In genomic region chr3:196339493-196340254, GRCh38 we compare ENCODE assay signal across 14 cellular contexts. TPM values are rescaled to one million over a fixed set of nuclear protein-coding genes. Genes with fewer than 3 reads are reported as not detected.
DNase-seq lines count a peak whose midpoint lies in the region; ATAC-seq, FAIRE-seq and TF ChIP-seq lines count a peak whose summit lies in the region.
"Had no signal": no experiment of that assay in that cellular context is flagged by ENCODE, and none has a peak within 500 bp of the region (broad histone marks: within the 10 kb centered on the region; RNA-seq: fewer than 3 reads in every experiment).

No MANE protein-coding gene starts in this region.

- DNase-seq in activated CD4-positive, alpha-beta T cell treated with anti-CD3 and anti-CD28 coated beads for 36 hours = peak; percentile 25
- no peak for DNase-seq in activated CD4-positive, alpha-beta T cell treated with anti-CD3 and anti-CD28 coated beads, Interleukin-2, amount 50 U/mL, for 4 hours
- DNase-seq in RWPE2 (ENCODE audit: low spot score) (no peak), fibroblast of lung (ENCODE audit: low read depth in 2 of 2) (peak; percentile 67 to 73), urothelium cell line (ENCODE audit: low spot score) (peak; percentile 19), right atrium auricular region (ENCODE audit: low spot score) (no peak)
- DNase-seq in activated effector memory CD4-positive, alpha-beta T cell treated with Interleukin-2 at 50 U/mL for 16 hours = no peak
- DNase-seq: activated T-cell treated with anti-CD3 and anti-CD28 coated beads, Interleukin-2, amount 50 U/mL, for 72 hours; NCI-H146; sigmoid colon had no signal

- peaks cover 48% of the 10 kb centered on the region for H3K4me1 ChIP-seq in RWPE2 (ENCODE audit: insufficient read depth, poor library complexity, severe bottlenecking)
- H3K4me1 ChIP-seq in fibroblast of lung (ENCODE audit: control insufficient read depth, extremely low read depth, insufficient read depth, low read length) = no peaks in the 10 kb centered on the region
- H3K4me1 ChIP-seq in right atrium auricular region = no peaks in the 10 kb centered on the region
- H3K4me1 ChIP-seq: sigmoid colon, vagina had no signal

- no peak overlapping the region for H2AFZ ChIP-seq in fibroblast of lung (ENCODE audit: low read length)

- no peaks in the 10 kb centered on the region for H3K27me3 Mint-ChIP-seq in activated CD4-positive, alpha-beta T cell treated with anti-CD3 and anti-CD28 coated beads for 36 hours

- H3K79me2 ChIP-seq in fibroblast of lung (ENCODE audit: control insufficient read depth, insufficient read depth, low read length) = no peaks in the 10 kb centered on the region

- no peaks in the 10 kb centered on the region for H3K36me3 Mint-ChIP-seq in activated CD4-positive, alpha-beta T cell treated with anti-CD3 and anti-CD28 coated beads for 36 hours (ENCODE audit: low read depth)

- TF ChIP-seq CTCF in RWPE2 (IDR thresholded peaks at IDR 0.05; ENCODE audit: poor library complexity, severe bottlenecking) = no peak
- no peak for TF ChIP-seq CTCF in fibroblast of lung (conservative IDR thresholded peaks at IDR 0.05 in 1 of 2, IDR thresholded peaks at IDR 0.05 in 1 of 2; ENCODE audit: low read depth in 1 of 2, low read length in 2 of 2)
- TF ChIP-seq CTCF in right atrium auricular region (IDR thresholded peaks at IDR 0.05) = no peak

- no peaks in the 10 kb centered on the region for H3K9me3 ChIP-seq in RWPE2 (ENCODE audit: severe bottlenecking)
- no peaks in the 10 kb centered on the region for H3K9me3 ChIP-seq in fibroblast of lung (ENCODE audit: control insufficient read depth, insufficient read depth, low read depth, low read length)
- no peaks in the 10 kb centered on the region for H3K9me3 ChIP-seq in right atrium auricular region
- H3K9me3 ChIP-seq: sigmoid colon, vagina had no signal

- H3K27ac ChIP-seq in RWPE2 (ENCODE audit: poor library complexity, severe bottlenecking) = peak overlapping the region; percentile 71
- peak overlapping the region; percentile 27 for H3K27ac ChIP-seq in fibroblast of lung (ENCODE audit: insufficient read depth, low read length)
- H3K27ac ChIP-seq in right atrium auricular region = no peak overlapping the region
- H3K27ac ChIP-seq: sigmoid colon, vagina had no signal

- H4K20me1 ChIP-seq in fibroblast of lung (ENCODE audit: control insufficient read depth, extremely low read depth, insufficient read depth, low read length) = no peaks in the 10 kb centered on the region

- H3K4me3 ChIP-seq in RWPE2 (ENCODE audit: severe bottlenecking) (no peak overlapping the region), fibroblast of lung (replicated peaks in 1 of 4; ENCODE audit: control extremely low read depth in 1 of 4, insufficient read depth in 1 of 4, low read depth in 3 of 4, low read length in 4 of 4) (no peak overlapping the region), right atrium auricular region (no peak overlapping the region)
- H3K4me3 ChIP-seq: sigmoid colon, vagina had no signal

- H3K9ac ChIP-seq in fibroblast of lung (ENCODE audit: insufficient read depth, low read length) = no peak overlapping the region

- POLR2A ChIA-PET in activated CD4-positive, alpha-beta T cell treated with anti-CD3 and anti-CD28 coated beads for 36 hours (lab: Charles Lee) = no interaction called here

- no peak overlapping the region for H3K27ac Mint-ChIP-seq in activated CD4-positive, alpha-beta T cell treated with anti-CD3 and anti-CD28 coated beads for 36 hours
- H3K27ac Mint-ChIP-seq: activated T-cell treated with anti-CD3 and anti-CD28 coated beads, Interleukin-2, amount 50 U/mL, for 72 hours had no signal

- no peak overlapping the region for H3K4me2 ChIP-seq in fibroblast of lung (ENCODE audit: extremely low read depth, insufficient read depth, low read length)

- H3K36me3 ChIP-seq in RWPE2 (ENCODE audit: low read depth) (no peaks in the 10 kb centered on the region), fibroblast of lung (ENCODE audit: control insufficient read depth, insufficient read depth, low read length) (no peaks in the 10 kb centered on the region), right atrium auricular region (no peaks in the 10 kb centered on the region)
- H3K36me3 ChIP-seq: sigmoid colon, vagina had no signal

- H3K27me3 ChIP-seq in RWPE2 (ENCODE audit: insufficient read depth, poor library complexity, severe bottlenecking) (no peaks in the 10 kb centered on the region), fibroblast of lung (ENCODE audit: control insufficient read depth, insufficient read depth, low read length) (no peaks in the 10 kb centered on the region), right atrium auricular region (no peaks in the 10 kb centered on the region)
- H3K27me3 ChIP-seq: vagina had no signal

- ATAC-seq in activated CD4-positive, alpha-beta T cell treated with anti-CD3 and anti-CD28 coated beads for 36 hours = peak; percentile 55
- ATAC-seq in RWPE2 (ENCODE audit: low read depth) (no peak), GM18907 (IDR thresholded peaks at IDR 0.05; ENCODE audit: unreplicated experiment) (no peak)

- no peak overlapping the region for H3K4me3 Mint-ChIP-seq in activated CD4-positive, alpha-beta T cell treated with anti-CD3 and anti-CD28 coated beads for 36 hours
- H3K4me3 Mint-ChIP-seq: activated T-cell treated with anti-CD3 and anti-CD28 coated beads, Interleukin-2, amount 50 U/mL, for 72 hours had no signal

- H3K9me3 Mint-ChIP-seq in activated CD4-positive, alpha-beta T cell treated with anti-CD3 and anti-CD28 coated beads for 36 hours (ENCODE audit: low read depth) = no peaks in the 10 kb centered on the region
- H3K9me3 Mint-ChIP-seq: activated T-cell treated with anti-CD3 and anti-CD28 coated beads, Interleukin-2, amount 50 U/mL, for 72 hours; central memory CD8-positive, alpha-beta T cell had no signal

- FAIRE-seq in urothelium cell line (lab: Jason Lieb, UNC) = no peak

- intact Hi-C loops in activated CD4-positive, alpha-beta T cell treated with anti-CD3 and anti-CD28 coated beads for 36 hours (cut with DNase I, micrococcal nuclease) = no loop called here

- peaks cover 7% of the 10 kb centered on the region for H3K4me1 Mint-ChIP-seq in activated CD4-positive, alpha-beta T cell treated with anti-CD3 and anti-CD28 coated beads for 36 hours

- CTCF ChIA-PET in activated CD4-positive, alpha-beta T cell treated with anti-CD3 and anti-CD28 coated beads for 36 hours (lab: Charles Lee) = interaction anchor here (0.6 kb wide), 2 partner anchors 18 to 921 kb away, joined by 3 read pairs; no protein-coding TSS in a partner anchor

RNA-seq across cellular contexts. Expression of gene TM4SF19, which starts 1.5 kb away (rescaled TPM):
- total RNA-seq in activated CD4-positive, alpha-beta T cell treated with anti-CD3 and anti-CD28 coated beads for 36 hours = not detected
- not detected in 2 replicates for total RNA-seq in fibroblast of lung
- 0.08 TPM in 1 of 2 replicates, not detected in the other for polyA plus RNA-seq in fibroblast of lung
- not detected in 2 replicates for polyA plus RNA-seq in fibroblast of lung (2012)
- not detected in 2 replicates for polyA minus RNA-seq in fibroblast of lung (ENCODE audit: low replicate concordance)
- not detected for total RNA-seq in right atrium auricular region
- total RNA-seq: activated T-cell treated with anti-CD3 and anti-CD28 coated beads, Interleukin-2, amount 50 U/mL, for 72 hours; sigmoid colon; vagina had no signal
- polyA plus RNA-seq: AG04450, sigmoid colon had no signal

RNA-seq across cellular contexts. Expression of gene DYNLT2B, which starts 21.6 kb away (rescaled TPM):
- 10 to 100 TPM in 1 of 2 experiments, 1 to 10 TPM in 1; 7.3 to 16.3 TPM for total RNA-seq in activated CD4-positive, alpha-beta T cell treated with anti-CD3 and anti-CD28 coated beads for 36 hours
- total RNA-seq in fibroblast of lung = 5.1 and 9.1 TPM in 2 replicates
- polyA plus RNA-seq in fibroblast of lung = 8.4 and 13.0 TPM in 2 replicates
- polyA plus RNA-seq in fibroblast of lung (2012) = 13.9 and 19.5 TPM in 2 replicates
- 0.59 TPM in 1 of 2 replicates, not detected in the other for polyA minus RNA-seq in fibroblast of lung (ENCODE audit: low replicate concordance)
- 1 to 10 TPM; 4.3 to 6.3 TPM for total RNA-seq in right atrium auricular region

RNA-seq across cellular contexts. Expression of gene PCYT1A, which starts 52.1 kb away (rescaled TPM):
- total RNA-seq in activated CD4-positive, alpha-beta T cell treated with anti-CD3 and anti-CD28 coated beads for 36 hours = 10 to 100 TPM; 41.8 to 47.1 TPM
- total RNA-seq in fibroblast of lung = 42.4 and 73.8 TPM in 2 replicates
- 68.9 and 70.2 TPM in 2 replicates for polyA plus RNA-seq in fibroblast of lung
- polyA plus RNA-seq in fibroblast of lung (2012) = 57.9 and 61.0 TPM in 2 replicates
- 243 and 357 TPM in 2 replicates for polyA minus RNA-seq in fibroblast of lung (ENCODE audit: low replicate concordance)
- 100 to 1,000 TPM in 1 of 2 donors, 10 to 100 TPM in 1; 89.0 to 135 TPM for total RNA-seq in right atrium auricular region

Comparison
In these comparisons a context has a peak if more than half of its experiments do, and no peak if none do; other contexts are left out.
1. DNase-seq: peak in activated CD4-positive, alpha-beta T cell treated with anti-CD3 and anti-CD28 coated beads for 36 hours (single experiment), fibroblast of lung (2 of 2) and urothelium cell line (single experiment); none in activated CD4-positive, alpha-beta T cell treated with anti-CD3 and anti-CD28 coated beads, Interleukin-2, amount 50 U/mL, for 4 hours (0 of 2), RWPE2 (single experiment), right atrium auricular region (single experiment) and activated effector memory CD4-positive, alpha-beta T cell treated with Interleukin-2 at 50 U/mL for 16 hours (single experiment).
2. H3K27ac ChIP-seq: peak in RWPE2 (single experiment) and fibroblast of lung (single experiment); none in right atrium auricular region (0 of 2).